8 cellular contexts compared by ENCODE assay signal in genomic region chr3:194633349-194634004, GRCh38. TPM values are rescaled to one million over a fixed set of nuclear protein-coding genes. Genes with fewer than 3 reads are reported as not detected.
DNase-seq lines count a peak whose midpoint lies in the region; ATAC-seq and TF ChIP-seq lines count a peak whose summit lies in the region.

TMEM44 (minus strand) TSS chr3:194633419; CDS start chr3:194633215, 204 bp downstream.

- H3K9me3 ChIP-seq in fibroblast of lung (ENCODE audit: control insufficient read depth, insufficient read depth, low read depth, low read length) = peaks cover 2% of the 10 kb centered on the region

- H3K4me3 Mint-ChIP-seq in activated T-cell treated with anti-CD3 and anti-CD28 coated beads, Interleukin-2, amount 50 U/mL, for 4 hours = peak within 1 kb of the TSS; percentile 82
- H3K4me3 Mint-ChIP-seq in natural killer cell = peak within 1 kb of the TSS; percentile 87
- peak within 1 kb of the TSS; percentile 86 to 90 for H3K4me3 Mint-ChIP-seq in stimulated activated naive CD8-positive, alpha-beta T cell treated with anti-CD3 and anti-CD28 coated beads, Interleukin-15, amount 100 ng/mL, for 72 hours

- DNase-seq in DMS153 treated with DMSO at 0.1 percent for 48 hours (lab: John Stamatoyannopoulos, UW; ENCODE audit: unreplicated experiment) (peak; percentile 70), HuH-7 (ENCODE audit: low spot score) (peak; percentile 89), OCI-M2 (lab: John Stamatoyannopoulos, UW; ENCODE audit: unreplicated experiment) (peak; percentile 33), fibroblast of lung (ENCODE audit: low read depth in 2 of 2) (peak; percentile 73 to 80), natural killer cell (peak; percentile 35)
- DNase-seq in activated T-cell treated with anti-CD3 and anti-CD28 coated beads, Interleukin-2, amount 50 U/mL, for 4 hours = peak; percentile 43
- DNase-seq in stimulated activated naive CD8-positive, alpha-beta T cell treated with anti-CD3 and anti-CD28 coated beads, Interleukin-15, amount 100 ng/mL, for 72 hours = peak; percentile 68 to 72

- H3K4me1 Mint-ChIP-seq in activated T-cell treated with anti-CD3 and anti-CD28 coated beads, Interleukin-2, amount 50 U/mL, for 4 hours (ENCODE audit: low read depth) = peaks cover 4% of the 10 kb centered on the region
- peaks cover 0 to 11% of the 10 kb centered on the region in 2 donors for H3K4me1 Mint-ChIP-seq in natural killer cell
- no peaks in the 10 kb centered on the region for H3K4me1 Mint-ChIP-seq in stimulated activated naive CD8-positive, alpha-beta T cell treated with anti-CD3 and anti-CD28 coated beads, Interleukin-15, amount 100 ng/mL, for 72 hours

- no peaks in the 10 kb centered on the region for H3K36me3 Mint-ChIP-seq in activated T-cell treated with anti-CD3 and anti-CD28 coated beads, Interleukin-2, amount 50 U/mL, for 4 hours (ENCODE audit: insufficient read depth)
- H3K36me3 Mint-ChIP-seq in natural killer cell = no peaks in the 10 kb centered on the region

- H3K4me3 ChIP-seq in fibroblast of lung (replicated peaks in 1 of 4; ENCODE audit: control extremely low read depth in 1 of 4, insufficient read depth in 1 of 4, low read depth in 3 of 4, low read length in 4 of 4) = peak within 1 kb of the TSS; percentile 71 to 88 (median 78)

- no peaks in the 10 kb centered on the region for H4K20me1 ChIP-seq in fibroblast of lung (ENCODE audit: control insufficient read depth, extremely low read depth, insufficient read depth, low read length)

- peak within 1 kb of the TSS; percentile 86 for H2AFZ ChIP-seq in fibroblast of lung (ENCODE audit: low read length)

- H3K27ac Mint-ChIP-seq in natural killer cell = peak within 1 kb of the TSS in 1 of 2 donors; percentile 74
- peak within 1 kb of the TSS; percentile 40 to 65 for H3K27ac Mint-ChIP-seq in stimulated activated naive CD8-positive, alpha-beta T cell treated with anti-CD3 and anti-CD28 coated beads, Interleukin-15, amount 100 ng/mL, for 72 hours

- H3K9me3 Mint-ChIP-seq in activated T-cell treated with anti-CD3 and anti-CD28 coated beads, Interleukin-2, amount 50 U/mL, for 4 hours = no peaks in the 10 kb centered on the region
- no peaks in the 10 kb centered on the region for H3K9me3 Mint-ChIP-seq in natural killer cell
- no peaks in the 10 kb centered on the region for H3K9me3 Mint-ChIP-seq in stimulated activated naive CD8-positive, alpha-beta T cell treated with anti-CD3 and anti-CD28 coated beads, Interleukin-15, amount 100 ng/mL, for 72 hours

- H3K27me3 ChIP-seq in fibroblast of lung (ENCODE audit: control insufficient read depth, insufficient read depth, low read length) = no peaks in the 10 kb centered on the region

- H3K27ac ChIP-seq in fibroblast of lung (ENCODE audit: insufficient read depth, low read length) = peak within 1 kb of the TSS; percentile 61

- peak within 1 kb of the TSS; percentile 67 for H3K4me2 ChIP-seq in fibroblast of lung (ENCODE audit: extremely low read depth, insufficient read depth, low read length)

- peak within 1 kb of the TSS; percentile 71 for H3K9ac ChIP-seq in fibroblast of lung (ENCODE audit: insufficient read depth, low read length)

- H3K27me3 Mint-ChIP-seq in activated T-cell treated with anti-CD3 and anti-CD28 coated beads, Interleukin-2, amount 50 U/mL, for 4 hours (ENCODE audit: low read depth) = no peaks in the 10 kb centered on the region
- no peaks in the 10 kb centered on the region for H3K27me3 Mint-ChIP-seq in natural killer cell (ENCODE audit: low read depth in 2 of 2)
- H3K27me3 Mint-ChIP-seq in stimulated activated naive CD8-positive, alpha-beta T cell treated with anti-CD3 and anti-CD28 coated beads, Interleukin-15, amount 100 ng/mL, for 72 hours = no peaks in the 10 kb centered on the region

- H3K79me2 ChIP-seq in fibroblast of lung (ENCODE audit: control insufficient read depth, insufficient read depth, low read length) = peaks cover 9% of the 10 kb centered on the region

- ATAC-seq in GM21528 (IDR thresholded peaks at IDR 0.05; ENCODE audit: low FRiP score, unreplicated experiment) (peak; percentile 87), natural killer cell (peak; percentile 82 to 85 (median 83))
- peak; percentile 78 to 79 for ATAC-seq in activated T-cell treated with anti-CD3 and anti-CD28 coated beads, Interleukin-2, amount 50 U/mL, for 4 hours
- peak; percentile 82 for ATAC-seq in stimulated activated naive CD8-positive, alpha-beta T cell treated with anti-CD3 and anti-CD28 coated beads, Interleukin-15, amount 100 ng/mL, for 72 hours

- H3K4me1 ChIP-seq in fibroblast of lung (ENCODE audit: control insufficient read depth, extremely low read depth, insufficient read depth, low read length) = no peaks in the 10 kb centered on the region

- peak in 1 of 2 donors; percentile 43 for TF ChIP-seq CTCF in fibroblast of lung (conservative IDR thresholded peaks at IDR 0.05 in 1 of 2, IDR thresholded peaks at IDR 0.05 in 1 of 2; ENCODE audit: low read depth in 1 of 2, low read length in 2 of 2)
- peak; percentile 39 for TF ChIP-seq CTCF in natural killer cell (IDR thresholded peaks at IDR 0.05)

- peaks cover 6% of the 10 kb centered on the region for H3K36me3 ChIP-seq in fibroblast of lung (ENCODE audit: control insufficient read depth, insufficient read depth, low read length)

- intact Hi-C loops in natural killer cell (cut with micrococcal nuclease) = no loop called here

RNA-seq across cellular contexts. Expression of gene TMEM44, which starts in this region (rescaled TPM):
- total RNA-seq in activated T-cell treated with anti-CD3 and anti-CD28 coated beads, Interleukin-2, amount 50 U/mL, for 4 hours = 1 to 10 TPM; 1.1 to 2.4 (median 2.0) TPM
- total RNA-seq in fibroblast of lung (9.2 and 14.9 TPM in 2 replicates), natural killer cell (1 to 10 TPM; 2.1 to 3.0 (median 2.8) TPM)
- 10.8 and 11.0 TPM in 2 replicates for polyA plus RNA-seq in fibroblast of lung
- polyA plus RNA-seq in fibroblast of lung (2012) = 12.3 and 13.5 TPM in 2 replicates
- polyA minus RNA-seq in fibroblast of lung (ENCODE audit: low replicate concordance) = 12.5 and 14.9 TPM in 2 replicates

Comparison
In these comparisons a context has a peak if more than half of its experiments do, and no peak if none do; other contexts are left out.
1. Peak in every context shown above with its lines: DNase-seq, ATAC-seq, H3K4me3 ChIP-seq and H3K27ac ChIP-seq.
2. DNase-seq: peak in every context shown above with its lines; median percentile 89 in HuH-7; 76 in fibroblast of lung; 70 in DMS153 treated with DMSO at 0.1 percent for 48 hours; 70 in stimulated activated naive CD8-positive, alpha-beta T cell treated with anti-CD3 and anti-CD28 coated beads, Interleukin-15, amount 100 ng/mL, for 72 hours; 43 in activated T-cell treated with anti-CD3 and anti-CD28 coated beads, Interleukin-2, amount 50 U/mL, for 4 hours; 35 in natural killer cell; 33 in OCI-M2.